In genomic region chr18:9984025-9984424, GRCh38 we compare ENCODE assay signal across 25 cellular contexts.
DNase-seq lines count a peak whose midpoint lies in the region; ATAC-seq, FAIRE-seq and TF ChIP-seq lines count a peak whose summit lies in the region.
"Had no signal": no experiment of that assay in that cellular context is flagged by ENCODE, and none has a peak within 500 bp of the region (broad histone marks: within the 10 kb centered on the region; RNA-seq: fewer than 3 reads in every experiment).

No MANE protein-coding gene starts in this region.

- H3K9ac ChIP-seq in colonic mucosa (ENCODE audit: low read depth in 2 of 2, low read length in 2 of 2): no peak overlapping the region

- H3K36me3 Mint-ChIP-seq in activated CD4-positive, alpha-beta T cell treated with anti-CD3 and anti-CD28 coated beads, Interleukin-2, amount 10 ng/mL, durations not matched to agents 24 days and 14 days (ENCODE audit: low read depth): no peaks in the 10 kb centered on the region
- H3K36me3 Mint-ChIP-seq in activated CD4-positive, alpha-beta T cell treated with anti-CD3 and anti-CD28 coated beads, Interleukin-2, amount 10 ng/mL, durations not matched to agents 7 days and 5 days (ENCODE audit: low read depth): no peaks in the 10 kb centered on the region

- ATAC-seq in left ventricle myocardium superior (peak; percentile 81), GM21381 (IDR thresholded peaks at IDR 0.05; ENCODE audit: unreplicated experiment) (no peak)
- ATAC-seq: GM23338 had no signal

- H3K36me3 ChIP-seq in sigmoid colon (no peaks in the 10 kb centered on the region), colonic mucosa (no peaks in the 10 kb centered on the region)

- no peak for TF ChIP-seq CTCF in sigmoid colon (IDR thresholded peaks at IDR 0.05)
- no peak for TF ChIP-seq CTCF in colonic mucosa (IDR thresholded peaks at IDR 0.05)

- H3K9me3 ChIP-seq in sigmoid colon (no peaks in the 10 kb centered on the region), colonic mucosa (no peaks in the 10 kb centered on the region)

- WGBS in sigmoid colon, 2 donors: 78 to 84% methylated on average over 4 of the region's 4 CpGs

- peak overlapping the region in 3 of 4 donors; percentile 22 to 49 (median 26) for H3K27ac ChIP-seq in sigmoid colon
- no peak overlapping the region for H3K27ac ChIP-seq in colonic mucosa
- H3K27ac ChIP-seq: 22Rv1 had no signal

- no peaks in the 10 kb centered on the region for H3K9me3 Mint-ChIP-seq in activated CD4-positive, alpha-beta T cell treated with anti-CD3 and anti-CD28 coated beads, Interleukin-2, amount 10 ng/mL, durations not matched to agents 24 days and 14 days
- no peaks in the 10 kb centered on the region for H3K9me3 Mint-ChIP-seq in activated CD4-positive, alpha-beta T cell treated with anti-CD3 and anti-CD28 coated beads, Interleukin-2, amount 10 ng/mL, durations not matched to agents 7 days and 5 days

- FAIRE-seq in GM19239 (lab: Jason Lieb, UNC): no peak
- FAIRE-seq: HTR-8/SVneo, RCC 7860 had no signal

- H3K27me3 ChIP-seq in sigmoid colon (no peaks in the 10 kb centered on the region), colonic mucosa (no peaks in the 10 kb centered on the region)

- peak; percentile 28 for DNase-seq in activated CD4-positive, alpha-beta T cell treated with anti-CD3 and anti-CD28 coated beads, Interleukin-2, amount 10 ng/mL, durations not matched to agents 24 days and 14 days
- no peak for DNase-seq in activated CD4-positive, alpha-beta T cell treated with anti-CD3 and anti-CD28 coated beads, Interleukin-2, amount 10 ng/mL, durations not matched to agents 7 days and 5 days
- DNase-seq in dermis microvascular lymphatic vessel endothelial cell (ENCODE audit: low read depth in 2 of 2): peak; percentile 12 to 86
- no peak for DNase-seq in left ventricle myocardium superior
- DNase-seq in sigmoid colon: no peak
- no peak for DNase-seq in colonic mucosa
- no peak for DNase-seq in GM19239 (ENCODE audit: insufficient read length, low spot score)
- DNase-seq: Calu3, DND-41, H9, KBM-7, MV-4-11, NCI-H1105, NCI-H1436 treated with DMSO at 0.1 percent for 48 hours, NCI-H1930, NCI-H446, NCI-H524 treated with DMSO at 0.1 percent for 48 hours, NCI-H774, SHP77 treated with DMSO at 0.1 percent for 48 hours had no signal

- CTCF ChIA-PET in activated CD4-positive, alpha-beta T cell treated with anti-CD3 and anti-CD28 coated beads, Interleukin-2, amount 10 ng/mL, durations not matched to agents 7 days and 5 days (lab: Charles Lee): no interaction called here

- H3K4me1 Mint-ChIP-seq in activated CD4-positive, alpha-beta T cell treated with anti-CD3 and anti-CD28 coated beads, Interleukin-2, amount 10 ng/mL, durations not matched to agents 24 days and 14 days: no peaks in the 10 kb centered on the region
- no peaks in the 10 kb centered on the region for H3K4me1 Mint-ChIP-seq in activated CD4-positive, alpha-beta T cell treated with anti-CD3 and anti-CD28 coated beads, Interleukin-2, amount 10 ng/mL, durations not matched to agents 7 days and 5 days
- H3K4me1 Mint-ChIP-seq: B cell, GM23338 had no signal

- peaks cover 0 to 11% (median 7%) of the 10 kb centered on the region in 4 donors for H3K4me1 ChIP-seq in sigmoid colon
- H3K4me1 ChIP-seq in colonic mucosa: no peaks in the 10 kb centered on the region

- intact Hi-C loops in activated CD4-positive, alpha-beta T cell treated with anti-CD3 and anti-CD28 coated beads, Interleukin-2, amount 10 ng/mL, durations not matched to agents 24 days and 14 days (cut with micrococcal nuclease): no loop called here
- intact Hi-C loops in left ventricle myocardium superior (cut with micrococcal nuclease) (no loop called here), sigmoid colon (cut with DNase I) (no loop called here), colonic mucosa (cut with DNase I) (no loop called here)

- no peak overlapping the region for H3K4me3 Mint-ChIP-seq in activated CD4-positive, alpha-beta T cell treated with anti-CD3 and anti-CD28 coated beads, Interleukin-2, amount 10 ng/mL, durations not matched to agents 24 days and 14 days
- H3K4me3 Mint-ChIP-seq in activated CD4-positive, alpha-beta T cell treated with anti-CD3 and anti-CD28 coated beads, Interleukin-2, amount 10 ng/mL, durations not matched to agents 7 days and 5 days: no peak overlapping the region
- H3K4me3 Mint-ChIP-seq: B cell, GM23338, H9 had no signal

- no peak for TF ChIP-seq EP300 in sigmoid colon (IDR thresholded peaks at IDR 0.05)

- POLR2A ChIA-PET in activated CD4-positive, alpha-beta T cell treated with anti-CD3 and anti-CD28 coated beads, Interleukin-2, amount 10 ng/mL, durations not matched to agents 7 days and 5 days (lab: Charles Lee): no interaction called here

- H3K27ac Mint-ChIP-seq in activated CD4-positive, alpha-beta T cell treated with anti-CD3 and anti-CD28 coated beads, Interleukin-2, amount 10 ng/mL, durations not matched to agents 24 days and 14 days: no peak overlapping the region
- H3K27ac Mint-ChIP-seq in activated CD4-positive, alpha-beta T cell treated with anti-CD3 and anti-CD28 coated beads, Interleukin-2, amount 10 ng/mL, durations not matched to agents 7 days and 5 days: no peak overlapping the region
- H3K27ac Mint-ChIP-seq: B cell, GM23338, H9 had no signal

- H3K4me3 ChIP-seq in sigmoid colon (no peak overlapping the region), colonic mucosa (no peak overlapping the region)
- H3K4me3 ChIP-seq: GM23338 had no signal

- no peak for TF ChIP-seq POLR2A in sigmoid colon (IDR thresholded peaks at IDR 0.05)

- H3K27me3 Mint-ChIP-seq in activated CD4-positive, alpha-beta T cell treated with anti-CD3 and anti-CD28 coated beads, Interleukin-2, amount 10 ng/mL, durations not matched to agents 24 days and 14 days: peaks cover 14% of the 10 kb centered on the region
- peaks cover 17% of the 10 kb centered on the region for H3K27me3 Mint-ChIP-seq in activated CD4-positive, alpha-beta T cell treated with anti-CD3 and anti-CD28 coated beads, Interleukin-2, amount 10 ng/mL, durations not matched to agents 7 days and 5 days

Comparison
In these comparisons a context has a peak if more than half of its experiments do, and no peak if none do; other contexts are left out.
1. DNase-seq: peak in activated CD4-positive, alpha-beta T cell treated with anti-CD3 and anti-CD28 coated beads, Interleukin-2, amount 10 ng/mL, durations not matched to agents 24 days and 14 days (single experiment) and dermis microvascular lymphatic vessel endothelial cell (2 of 2); none in activated CD4-positive, alpha-beta T cell treated with anti-CD3 and anti-CD28 coated beads, Interleukin-2, amount 10 ng/mL, durations not matched to agents 7 days and 5 days (single experiment), left ventricle myocardium superior (single experiment), sigmoid colon (single experiment), colonic mucosa (single experiment) and GM19239 (single experiment).